21 cellular contexts compared by ENCODE assay signal in genomic region chr5:75507841-75508240, GRCh38.
"Had no signal": no experiment of that assay in that cellular context is flagged by ENCODE, and none has a peak within 500 bp of the region (broad histone marks: within the 10 kb centered on the region; RNA-seq: fewer than 3 reads in every experiment).

No MANE protein-coding gene starts in this region.

- H3K27ac Mint-ChIP-seq: natural killer cell treated with Interleukin-12 subunit alpha and Interleukin-12 subunit beta and Interleukin-15 and Interleukin-18, amount 100 ng/mL, for 72 hours; stimulated activated naive B cell treated with anti-CD40 and anti-IgM and Interleukin-4, amounts not matched to agents 10 μg/mL and 1 μg/mL and 100 μg/mL, for 72 hours; stimulated activated naive CD8-positive, alpha-beta T cell treated with anti-CD3 and anti-CD28 coated beads, Interleukin-15, amount 100 ng/mL, for 72 hours had no signal

- H3K9me3 Mint-ChIP-seq: natural killer cell treated with Interleukin-12 subunit alpha and Interleukin-12 subunit beta and Interleukin-15 and Interleukin-18, amount 100 ng/mL, for 72 hours; stimulated activated naive CD8-positive, alpha-beta T cell treated with anti-CD3 and anti-CD28 coated beads, Interleukin-15, amount 100 ng/mL, for 72 hours had no signal

- H3K9me3 ChIP-seq: heart left ventricle, neutrophil, sigmoid colon, testis, tibial nerve had no signal

- ATAC-seq: esophagus mucosa; heart left ventricle; left colon; left ventricle myocardium superior; natural killer cell treated with Interleukin-12 subunit alpha and Interleukin-12 subunit beta and Interleukin-15 and Interleukin-18, amount 100 ng/mL, for 72 hours; stimulated activated naive B cell treated with anti-CD40 and anti-IgM and Interleukin-4, amounts not matched to agents 10 μg/mL and 1 μg/mL and 100 μg/mL, for 72 hours; stimulated activated naive CD8-positive, alpha-beta T cell treated with anti-CD3 and anti-CD28 coated beads, Interleukin-15, amount 100 ng/mL, for 72 hours had no signal

- H3K27me3 ChIP-seq: heart left ventricle, neutrophil, sigmoid colon, testis, tibial nerve had no signal

- DNase-seq: effector CD4-positive, alpha-beta T cell; heart left ventricle; hippocampal formation; left colon; left ventricle myocardium superior; mesenchymal stem cell; midbrain; posterior cingulate gyrus; sigmoid colon; stimulated activated CD4-positive, alpha-beta T cell treated with anti-CD3 and anti-CD28 coated beads, Interleukin-2, amount 100 ng/mL, for 24 hours; stimulated activated CD4-positive, alpha-beta T cell treated with anti-CD3 and anti-CD28 coated beads, Interleukin-4, amount 100 ng/mL, for 4 hours; stimulated activated naive B cell treated with anti-CD40 and anti-IgM and Interleukin-4, amounts not matched to agents 10 μg/mL and 1 μg/mL and 100 μg/mL, for 72 hours; stimulated activated naive CD8-positive, alpha-beta T cell treated with anti-CD3 and anti-CD28 coated beads, Interleukin-15, amount 100 ng/mL, for 72 hours; testis had no signal

- H3K4me3 ChIP-seq: coronary artery, heart left ventricle, lung, sigmoid colon, skin epidermis, testis, tibial nerve had no signal

- H3K36me3 Mint-ChIP-seq: natural killer cell treated with Interleukin-12 subunit alpha and Interleukin-12 subunit beta and Interleukin-15 and Interleukin-18, amount 100 ng/mL, for 72 hours had no signal

- H3K27me3 Mint-ChIP-seq: natural killer cell treated with Interleukin-12 subunit alpha and Interleukin-12 subunit beta and Interleukin-15 and Interleukin-18, amount 100 ng/mL, for 72 hours; stimulated activated naive B cell treated with anti-CD40 and anti-IgM and Interleukin-4, amounts not matched to agents 10 μg/mL and 1 μg/mL and 100 μg/mL, for 72 hours; stimulated activated naive CD8-positive, alpha-beta T cell treated with anti-CD3 and anti-CD28 coated beads, Interleukin-15, amount 100 ng/mL, for 72 hours had no signal

- H3K27ac ChIP-seq: coronary artery, heart left ventricle, sigmoid colon, skin epidermis, testis, tibial nerve had no signal

- H3K4me3 Mint-ChIP-seq: stimulated activated naive B cell treated with anti-CD40 and anti-IgM and Interleukin-4, amounts not matched to agents 10 μg/mL and 1 μg/mL and 100 μg/mL, for 72 hours; stimulated activated naive CD8-positive, alpha-beta T cell treated with anti-CD3 and anti-CD28 coated beads, Interleukin-15, amount 100 ng/mL, for 72 hours had no signal
